ENCODE assay signal across 16 cellular contexts in the genomic region with DNA sequence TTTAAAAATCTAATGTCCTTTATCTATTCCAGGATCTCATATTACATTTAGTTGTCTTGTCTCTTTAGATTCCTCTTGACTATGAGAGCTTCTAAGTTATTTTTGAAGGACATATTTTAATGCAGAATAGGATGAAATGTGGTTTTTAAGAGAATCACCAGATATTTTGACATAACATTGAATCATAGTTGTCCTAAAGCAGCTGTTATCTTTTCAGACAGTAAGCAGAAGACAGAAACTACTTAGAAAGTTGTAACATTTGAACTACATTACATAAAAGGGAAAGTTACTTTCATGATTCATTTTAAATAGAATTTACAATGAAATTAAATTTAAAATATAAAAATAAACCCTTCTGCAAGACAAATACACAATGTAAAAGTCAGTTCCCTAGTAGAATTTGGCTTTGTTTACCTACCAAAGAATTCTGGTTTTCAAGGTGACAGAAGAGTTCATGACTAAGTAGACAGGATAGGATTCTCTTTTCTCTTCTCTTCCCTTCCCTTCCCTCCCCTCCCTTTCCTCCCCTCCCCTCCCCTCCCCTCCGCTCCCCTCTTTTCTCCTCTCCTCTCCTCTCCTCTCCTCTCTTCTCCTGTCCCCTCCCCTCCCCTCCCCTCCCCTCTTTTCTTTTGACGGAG.
A peak's percentile ranks its signal among the peaks of the same experiment; 100 is the strongest.
DNase-seq lines count a peak whose midpoint lies in the region; ATAC-seq and TF ChIP-seq lines count a peak whose summit lies in the region.
"Had no signal": no experiment of that assay in that cellular context is flagged by ENCODE, and none has a peak within 500 bp of the region (broad histone marks: within the 10 kb centered on the region; RNA-seq: fewer than 3 reads in every experiment).

No MANE protein-coding gene starts in this region.

- H3K9me2 ChIP-seq in SK-N-SH: no peaks in the 10 kb centered on the region

- peak overlapping the region; percentile 55 for H3K27ac Mint-ChIP-seq in central memory CD8-positive, alpha-beta T cell (ENCODE audit: low read depth)
- H3K27ac Mint-ChIP-seq: CD8-positive, alpha-beta memory T cell had no signal

- no peak for DNase-seq in SK-N-SH
- DNase-seq in central memory CD8-positive, alpha-beta T cell (ENCODE audit: low spot score in 2 of 2): no peak
- DNase-seq in iris pigment epithelial cell (ENCODE audit: low read depth): peak; percentile 31
- DNase-seq in aorta: no peak
- DNase-seq in DMS79 treated with DMSO at 0.1 percent for 48 hours (lab: John Stamatoyannopoulos, UW): no peak
- DNase-seq in SK-N-DZ (ENCODE audit: low spot score): no peak
- DNase-seq: AML-193; Caco-2; CD8-positive, alpha-beta memory T cell; DMS53 had no signal

- H3K4me3 Mint-ChIP-seq in central memory CD8-positive, alpha-beta T cell: no peak overlapping the region
- H3K4me3 Mint-ChIP-seq: CD8-positive, alpha-beta memory T cell had no signal

- no peaks in the 10 kb centered on the region for H4K20me1 ChIP-seq in SK-N-SH (ENCODE audit: insufficient read depth)
- H4K20me1 ChIP-seq: BLaER1 had no signal

- intact Hi-C loops in aorta (cut with DNase I): no loop called here

- H3K9me3 ChIP-seq in SK-N-SH: no peaks in the 10 kb centered on the region; the same call in 1 of the 2 replicates
- no peaks in the 10 kb centered on the region for H3K9me3 ChIP-seq in aorta (ENCODE audit: control insufficient read depth, low read length)
- H3K9me3 ChIP-seq: BLaER1, Caco-2, HAP-1 had no signal

- no peak overlapping the region for H3K9ac ChIP-seq in SK-N-SH
- H3K9ac ChIP-seq: BLaER1 had no signal

- no peak overlapping the region for H2AFZ ChIP-seq in SK-N-SH (ENCODE audit: low read depth)

- H3K4me2 ChIP-seq in SK-N-SH: no peak overlapping the region
- H3K4me2 ChIP-seq: BLaER1 had no signal

- no peak for TF ChIP-seq CTCF in SK-N-SH (IDR thresholded peaks at IDR 0.05)

- TF ChIP-seq RAD21 in SK-N-SH (IDR thresholded peaks at IDR 0.05; ENCODE audit: low read length): no peak

- H3K4me3 ChIP-seq in SK-N-SH (ENCODE audit: low read depth in 2 of 2, low read length in 1 of 2): no peak overlapping the region
- H3K4me3 ChIP-seq in aorta (ENCODE audit: low read length in 2 of 2): no peak overlapping the region
- H3K4me3 ChIP-seq: BLaER1, GM12878, HAP-1 had no signal

- H3K27me3 ChIP-seq in SK-N-SH (ENCODE audit: insufficient read depth) (no peaks in the 10 kb centered on the region), aorta (ENCODE audit: control insufficient read depth in 1 of 2, insufficient read depth in 2 of 2, low read length in 1 of 2) (no peaks in the 10 kb centered on the region)
- H3K27me3 ChIP-seq: BLaER1 had no signal

- peaks cover 17% of the 10 kb centered on the region for H3F3A ChIP-seq in SK-N-SH (replicated peaks; ENCODE audit: insufficient read depth)

- H3K27ac ChIP-seq in SK-N-SH (ENCODE audit: low read depth in 2 of 2, low read length in 1 of 2) (peak overlapping the region in 1 of 2 experiments; percentile 42; a peak in 2 of 4 replicates), aorta (ENCODE audit: low read depth in 1 of 2, low read length in 2 of 2) (no peak overlapping the region)
- H3K27ac ChIP-seq: 22Rv1, BLaER1 had no signal

- no peak for TF ChIP-seq EP300 in SK-N-SH (IDR thresholded peaks at IDR 0.05; ENCODE audit: borderline replicate concordance in 1 of 2, low read depth in 1 of 2, low read length in 1 of 2)

- no peaks in the 10 kb centered on the region for H3K9me3 Mint-ChIP-seq in central memory CD8-positive, alpha-beta T cell
- H3K9me3 Mint-ChIP-seq: CD8-positive, alpha-beta memory T cell had no signal

- H3K4me1 Mint-ChIP-seq in central memory CD8-positive, alpha-beta T cell: no peaks in the 10 kb centered on the region
- H3K4me1 Mint-ChIP-seq: CD8-positive, alpha-beta memory T cell had no signal

- ATAC-seq in SK-N-SH treated with all-trans-retinoic acid at 6 μM for 48 hours (no peak), aorta (ENCODE audit: low FRiP score) (no peak), GM19467 (IDR thresholded peaks at IDR 0.05; ENCODE audit: unreplicated experiment) (no peak)
- ATAC-seq in central memory CD8-positive, alpha-beta T cell (replicated peaks; ENCODE audit: extremely low read depth, poor library complexity, severe bottlenecking): no peak
- ATAC-seq: GM12878 had no signal

- H3K36me3 ChIP-seq in SK-N-SH (replicated peaks in 1 of 2; ENCODE audit: control insufficient read depth in 1 of 2, insufficient read depth in 2 of 2, low read length in 1 of 2) (peaks cover 11 to 16% of the 10 kb centered on the region in 2 experiments), aorta (ENCODE audit: control insufficient read depth in 1 of 2, insufficient read depth in 2 of 2, low read length in 1 of 2) (no peaks in the 10 kb centered on the region)
- H3K36me3 ChIP-seq: BLaER1, HAP-1 had no signal

- no peaks in the 10 kb centered on the region for H3K79me2 ChIP-seq in SK-N-SH (ENCODE audit: insufficient read depth)

- no peaks in the 10 kb centered on the region for H3K27me3 Mint-ChIP-seq in central memory CD8-positive, alpha-beta T cell
- H3K27me3 Mint-ChIP-seq: CD8-positive, alpha-beta memory T cell had no signal

- 96% methylated on average over 2 of the region's 2 CpGs for WGBS in SK-N-SH (ENCODE audit: low lambda C conversion rate)
- 91 to 96% methylated on average over 1 to 2 of the region's 2 CpGs for WGBS in aorta, 2 donors

- peaks cover 4% of the 10 kb centered on the region for H3K36me3 Mint-ChIP-seq in central memory CD8-positive, alpha-beta T cell (ENCODE audit: insufficient read depth)

- CTCF ChIA-PET in SK-N-SH (lab: Yijun Ruan, JAX): interaction anchor here (1.7 kb wide), 1 partner anchor 13 kb away, joined by 4 read pairs; no protein-coding TSS in a partner anchor

- POLR2A ChIA-PET in SK-N-SH (lab: Yijun Ruan, JAX): no interaction called here

- 0 out of 4 replicates have a peak, but pooled peaks cover 0 to 4% of the 10 kb centered on the region in 2 experiments for H3K4me1 ChIP-seq in SK-N-SH (ENCODE audit: control insufficient read depth in 1 of 2, insufficient read depth in 2 of 2, low read depth in 1 of 2, low read length in 1 of 2)
- no peaks in the 10 kb centered on the region for H3K4me1 ChIP-seq in aorta (ENCODE audit: control insufficient read depth in 1 of 2, insufficient read depth in 2 of 2, low read length in 2 of 2)
- H3K4me1 ChIP-seq: BLaER1, Caco-2, HAP-1 had no signal

TF ChIP-seq in SK-N-SH, 30 proteins besides CTCF, POLR2A, EP300 and RAD21 (continues in another document):
- TF ChIP-seq POLR2AphosphoS5 (IDR thresholded peaks at IDR 0.05; ENCODE audit: low read depth, low read length): no peak
- TF ChIP-seq, protein P1, sequence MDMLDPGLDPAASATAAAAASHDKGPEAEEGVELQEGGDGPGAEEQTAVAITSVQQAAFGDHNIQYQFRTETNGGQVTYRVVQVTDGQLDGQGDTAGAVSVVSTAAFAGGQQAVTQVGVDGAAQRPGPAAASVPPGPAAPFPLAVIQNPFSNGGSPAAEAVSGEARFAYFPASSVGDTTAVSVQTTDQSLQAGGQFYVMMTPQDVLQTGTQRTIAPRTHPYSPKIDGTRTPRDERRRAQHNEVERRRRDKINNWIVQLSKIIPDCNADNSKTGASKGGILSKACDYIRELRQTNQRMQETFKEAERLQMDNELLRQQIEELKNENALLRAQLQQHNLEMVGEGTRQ (IDR thresholded peaks at IDR 0.05; ENCODE audit: borderline replicate concordance, low read depth, low read length): no peak
- TF ChIP-seq JUND (IDR thresholded peaks at IDR 0.05): peak; percentile 29; the same call in 1 of the 2 replicates
- no peak for TF ChIP-seq NRF1 (IDR thresholded peaks at IDR 0.05; ENCODE audit: low read depth, low read length)
- TF ChIP-seq ELF1 (IDR thresholded peaks at IDR 0.05): no peak
- TF ChIP-seq, protein P2, sequence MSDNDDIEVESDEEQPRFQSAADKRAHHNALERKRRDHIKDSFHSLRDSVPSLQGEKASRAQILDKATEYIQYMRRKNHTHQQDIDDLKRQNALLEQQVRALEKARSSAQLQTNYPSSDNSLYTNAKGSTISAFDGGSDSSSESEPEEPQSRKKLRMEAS (IDR thresholded peaks at IDR 0.05; ENCODE audit: low read depth): no peak
- TF ChIP-seq FOXM1 (IDR thresholded peaks at IDR 0.05; ENCODE audit: low read depth): no peak
- peak; percentile 60 for TF ChIP-seq TCF12 (IDR thresholded peaks at IDR 0.05)
- no peak for TF ChIP-seq YY1 (IDR thresholded peaks at IDR 0.05; ENCODE audit: low read depth)
- no peak for TF ChIP-seq RFX5 (IDR thresholded peaks at IDR 0.05; ENCODE audit: low read length)

TF ChIP-seq in SK-N-SH treated with all-trans-retinoic acid at 6 μM for 48 hours, 23 proteins besides CTCF, POLR2A, EP300 and RAD21 (continues in another document):
- TF ChIP-seq ESRRG (CRISPR knock-in tag; IDR thresholded peaks at IDR 0.05) (no peak), CSDC2 (CRISPR knock-in tag; IDR thresholded peaks at IDR 0.05) (no peak), TOX (CRISPR knock-in tag; IDR thresholded peaks at IDR 0.05; ENCODE audit: borderline replicate concordance) (no peak), ZNF565 (CRISPR knock-in tag; conservative IDR thresholded peaks at IDR 0.05; ENCODE audit: low read depth) (no peak), OSR1 (CRISPR knock-in tag; IDR thresholded peaks at IDR 0.05) (no peak), ARNTL (CRISPR knock-in tag; IDR thresholded peaks at IDR 0.05; ENCODE audit: borderline replicate concordance, low read depth) (no peak)
- TF ChIP-seq, protein P3, sequence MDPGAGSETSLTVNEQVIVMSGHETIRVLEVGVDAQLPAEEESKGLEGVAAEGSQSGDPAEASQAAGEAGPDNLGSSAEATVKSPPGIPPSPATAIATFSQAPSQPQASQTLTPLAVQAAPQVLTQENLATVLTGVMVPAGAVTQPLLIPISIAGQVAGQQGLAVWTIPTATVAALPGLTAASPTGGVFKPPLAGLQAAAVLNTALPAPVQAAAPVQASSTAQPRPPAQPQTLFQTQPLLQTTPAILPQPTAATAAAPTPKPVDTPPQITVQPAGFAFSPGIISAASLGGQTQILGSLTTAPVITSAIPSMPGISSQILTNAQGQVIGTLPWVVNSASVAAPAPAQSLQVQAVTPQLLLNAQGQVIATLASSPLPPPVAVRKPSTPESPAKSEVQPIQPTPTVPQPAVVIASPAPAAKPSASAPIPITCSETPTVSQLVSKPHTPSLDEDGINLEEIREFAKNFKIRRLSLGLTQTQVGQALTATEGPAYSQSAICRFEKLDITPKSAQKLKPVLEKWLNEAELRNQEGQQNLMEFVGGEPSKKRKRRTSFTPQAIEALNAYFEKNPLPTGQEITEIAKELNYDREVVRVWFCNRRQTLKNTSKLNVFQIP (CRISPR knock-in tag; IDR thresholded peaks at IDR 0.05; ENCODE audit: borderline replicate concordance, low read depth): no peak
- TF ChIP-seq, protein P4, sequence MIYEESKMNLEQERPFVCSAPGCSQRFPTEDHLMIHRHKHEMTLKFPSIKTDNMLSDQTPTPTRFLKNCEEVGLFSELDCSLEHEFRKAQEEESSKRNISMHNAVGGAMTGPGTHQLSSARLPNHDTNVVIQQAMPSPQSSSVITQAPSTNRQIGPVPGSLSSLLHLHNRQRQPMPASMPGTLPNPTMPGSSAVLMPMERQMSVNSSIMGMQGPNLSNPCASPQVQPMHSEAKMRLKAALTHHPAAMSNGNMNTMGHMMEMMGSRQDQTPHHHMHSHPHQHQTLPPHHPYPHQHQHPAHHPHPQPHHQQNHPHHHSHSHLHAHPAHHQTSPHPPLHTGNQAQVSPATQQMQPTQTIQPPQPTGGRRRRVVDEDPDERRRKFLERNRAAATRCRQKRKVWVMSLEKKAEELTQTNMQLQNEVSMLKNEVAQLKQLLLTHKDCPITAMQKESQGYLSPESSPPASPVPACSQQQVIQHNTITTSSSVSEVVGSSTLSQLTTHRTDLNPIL (CRISPR knock-in tag; IDR thresholded peaks at IDR 0.05; ENCODE audit: low read depth): no peak
